ENCODE assay signal across 1 cellular context in genomic region chr1:107056426-107057196, GRCh38.
TF ChIP-seq lines count a peak whose summit lies in the region.

Gene PRMT6, plus strand, starts transcription at chr1:107056674. Its CDS starts 42 bp downstream, at chr1:107056716.

TF ChIP-seq in WTC11, 78 proteins besides CTCF, POLR2A, EP300 and RAD21 (continued from another document):
- TF ChIP-seq, protein P1, sequence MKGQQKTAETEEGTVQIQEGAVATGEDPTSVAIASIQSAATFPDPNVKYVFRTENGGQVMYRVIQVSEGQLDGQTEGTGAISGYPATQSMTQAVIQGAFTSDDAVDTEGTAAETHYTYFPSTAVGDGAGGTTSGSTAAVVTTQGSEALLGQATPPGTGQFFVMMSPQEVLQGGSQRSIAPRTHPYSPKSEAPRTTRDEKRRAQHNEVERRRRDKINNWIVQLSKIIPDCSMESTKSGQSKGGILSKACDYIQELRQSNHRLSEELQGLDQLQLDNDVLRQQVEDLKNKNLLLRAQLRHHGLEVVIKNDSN (CRISPR knock-in tag; IDR thresholded peaks at IDR 0.05): peak; percentile 61; the same call in 1 of the 2 replicates
- TF ChIP-seq ZNF138 (CRISPR knock-in tag; conservative IDR thresholded peaks at IDR 0.05): 0 out of 2 replicates have a peak, but pooled peaks have one; percentile 23
